22 cellular contexts compared by ENCODE assay signal in the genomic region with DNA sequence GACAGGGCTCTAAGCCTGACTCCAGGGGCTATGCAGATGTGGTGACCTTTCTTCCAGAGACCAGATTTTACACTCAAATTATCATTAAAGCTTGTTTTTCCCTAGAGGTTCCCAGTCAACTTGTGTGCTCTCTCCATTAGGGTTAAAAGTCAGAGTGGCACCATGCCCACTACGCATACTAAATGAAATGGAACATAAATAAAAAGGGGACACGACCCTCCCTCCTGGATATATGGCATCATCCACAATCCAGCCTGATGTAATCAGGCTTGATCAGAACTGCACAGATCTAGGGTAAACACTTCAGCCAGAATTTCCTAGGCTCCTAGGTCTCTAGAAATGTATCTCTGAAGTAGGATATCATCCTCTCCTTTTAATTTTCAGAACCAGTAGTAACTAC.
"Had no signal": no experiment of that assay in that cellular context is flagged by ENCODE, and none has a peak within 500 bp of the region (broad histone marks: within the 10 kb centered on the region; RNA-seq: fewer than 3 reads in every experiment).

No MANE protein-coding gene starts in this region.

- H3K36me3 Mint-ChIP-seq: mesothelial cell of epicardium; naive B cell; natural killer cell; stimulated activated effector memory CD8-positive, alpha-beta T cell treated with anti-CD3 and anti-CD28 coated beads, Interleukin-12 subunit alpha, Interleukin-12 subunit beta, amount 100 ng/mL, for 72 hours; type B pancreatic cell had no signal

- H3K4me3 Mint-ChIP-seq: mesothelial cell of epicardium; naive B cell; natural killer cell; nephron progenitor cell; stimulated activated effector memory CD8-positive, alpha-beta T cell treated with anti-CD3 and anti-CD28 coated beads, Interleukin-12 subunit alpha, Interleukin-12 subunit beta, amount 100 ng/mL, for 72 hours; stimulated activated naive CD8-positive, alpha-beta T cell treated with anti-CD3 and anti-CD28 coated beads, Interleukin-15, Interleukin-2, amounts not matched to agents 100 ng/mL and 50 ng/mL, for 24 hours; type B pancreatic cell had no signal

- H3K4me1 ChIP-seq: left ventricle myocardium inferior, tibial nerve, uterus had no signal

- H3K27me3 Mint-ChIP-seq: naive B cell; stimulated activated naive CD8-positive, alpha-beta T cell treated with anti-CD3 and anti-CD28 coated beads, Interleukin-15, Interleukin-2, amounts not matched to agents 100 ng/mL and 50 ng/mL, for 24 hours had no signal

- DNase-seq: hypothalamus; islet precursor cell; left ventricle myocardium inferior; mesendoderm; naive B cell; natural killer cell; nephron progenitor cell; ovary; right cardiac atrium; stimulated activated CD4-positive, alpha-beta T cell treated with anti-CD3 and anti-CD28 coated beads, Interleukin-12 subunit alpha, Interleukin-12 subunit beta, amount 100 ng/mL, for 4 hours; stimulated activated CD4-positive, alpha-beta T cell treated with anti-CD3 and anti-CD28 coated beads, Interleukin-4, amount 100 ng/mL, for 24 hours; stimulated activated naive CD4-positive, alpha-beta T cell; uterus had no signal

- H3K9me3 Mint-ChIP-seq: mesothelial cell of epicardium; nephron progenitor cell; stimulated activated naive CD8-positive, alpha-beta T cell treated with anti-CD3 and anti-CD28 coated beads, Interleukin-15, Interleukin-2, amounts not matched to agents 100 ng/mL and 50 ng/mL, for 24 hours; type B pancreatic cell had no signal

- H3K4me3 ChIP-seq: left ventricle myocardium inferior, lung, ovary, skin epidermis, tibial nerve, uterus had no signal

- H3K4me1 Mint-ChIP-seq: mesothelial cell of epicardium; naive B cell; natural killer cell; stimulated activated effector memory CD8-positive, alpha-beta T cell treated with anti-CD3 and anti-CD28 coated beads, Interleukin-12 subunit alpha, Interleukin-12 subunit beta, amount 100 ng/mL, for 72 hours had no signal

- H3K9me3 ChIP-seq: left ventricle myocardium inferior, ovary, tibial nerve, uterus had no signal

- ATAC-seq: natural killer cell; right cardiac atrium; sciatic nerve; stimulated activated effector memory CD8-positive, alpha-beta T cell treated with anti-CD3 and anti-CD28 coated beads, Interleukin-12 subunit alpha, Interleukin-12 subunit beta, amount 100 ng/mL, for 72 hours had no signal

- H3K27me3 ChIP-seq: ovary, tibial nerve, uterus had no signal

- H3K36me3 ChIP-seq: left ventricle myocardium inferior, ovary, tibial nerve, uterus had no signal

- H3K27ac Mint-ChIP-seq: mesothelial cell of epicardium; naive B cell; natural killer cell; nephron progenitor cell; progenitor cell of endocrine pancreas; stimulated activated effector memory CD8-positive, alpha-beta T cell treated with anti-CD3 and anti-CD28 coated beads, Interleukin-12 subunit alpha, Interleukin-12 subunit beta, amount 100 ng/mL, for 72 hours; stimulated activated naive CD8-positive, alpha-beta T cell treated with anti-CD3 and anti-CD28 coated beads, Interleukin-15, Interleukin-2, amounts not matched to agents 100 ng/mL and 50 ng/mL, for 24 hours; type B pancreatic cell had no signal

- H3K27ac ChIP-seq: left ventricle myocardium inferior, ovary, skin epidermis, tibial nerve, uterus had no signal
